Comparison of ENCODE assay signal across 9 cellular contexts in genomic region chrX:107565916-107566602, GRCh38.
DNase-seq lines count a peak whose midpoint lies in the region; ATAC-seq and TF ChIP-seq lines count a peak whose summit lies in the region.
"Had no signal": no experiment of that assay in that cellular context is flagged by ENCODE, and none has a peak within 500 bp of the region (broad histone marks: within the 10 kb centered on the region; RNA-seq: fewer than 3 reads in every experiment).

No MANE protein-coding gene starts in this region.

- no peaks in the 10 kb centered on the region for H3K9me3 ChIP-seq in naive thymus-derived CD4-positive, alpha-beta T cell (ENCODE audit: control insufficient read depth in 2 of 3, low read length in 3 of 3)
- no peaks in the 10 kb centered on the region for H3K9me3 ChIP-seq in gastroesophageal sphincter

- TF ChIP-seq EP300 in gastroesophageal sphincter (IDR thresholded peaks at IDR 0.05), result no peak

- 20 to 43% methylated on average over 1 to 4 of the region's 8 CpGs for WGBS in gastroesophageal sphincter (ENCODE audit: low coverage in 1 of 2), 2 donors

- POLR2A ChIA-PET in naive thymus-derived CD4-positive, alpha-beta T cell (lab: Charles Lee), result no interaction called here

- no peak for TF ChIP-seq CTCF in gastroesophageal sphincter (IDR thresholded peaks at IDR 0.05)

- H3K27me3 ChIP-seq in naive thymus-derived CD4-positive, alpha-beta T cell (ENCODE audit: control insufficient read depth in 2 of 2, insufficient read depth in 2 of 2, low read length in 2 of 2), result no peaks in the 10 kb centered on the region
- H3K27me3 ChIP-seq in gastroesophageal sphincter, result no peaks in the 10 kb centered on the region

- no peak overlapping the region for H3K27ac ChIP-seq in naive thymus-derived CD4-positive, alpha-beta T cell (ENCODE audit: low read depth, low read length)
- no peak overlapping the region for H3K27ac ChIP-seq in gastroesophageal sphincter

- peaks cover 0 to 4% (median 0%) of the 10 kb centered on the region in 5 donors for H3K36me3 Mint-ChIP-seq in naive thymus-derived CD4-positive, alpha-beta T cell

- H3K9me3 Mint-ChIP-seq in naive thymus-derived CD4-positive, alpha-beta T cell, result no peaks in the 10 kb centered on the region
- H3K9me3 Mint-ChIP-seq: stimulated activated naive B cell treated with anti-CD40 and anti-IgM and Interleukin-4, amounts not matched to agents 10 μg/mL and 1 μg/mL and 100 μg/mL, for 72 hours had no signal

- H3K4me3 Mint-ChIP-seq in naive thymus-derived CD4-positive, alpha-beta T cell, result no peak overlapping the region
- H3K4me3 Mint-ChIP-seq: stimulated activated naive B cell treated with anti-CD40 and anti-IgM and Interleukin-4, amounts not matched to agents 10 μg/mL and 1 μg/mL and 100 μg/mL, for 72 hours had no signal

- H3K27ac Mint-ChIP-seq in naive thymus-derived CD4-positive, alpha-beta T cell, result no peak overlapping the region
- H3K27ac Mint-ChIP-seq: stimulated activated naive B cell treated with anti-CD40 and anti-IgM and Interleukin-4, amounts not matched to agents 10 μg/mL and 1 μg/mL and 100 μg/mL, for 72 hours had no signal

- peaks cover 0 to 11% (median 2%) of the 10 kb centered on the region in 5 donors for H3K27me3 Mint-ChIP-seq in naive thymus-derived CD4-positive, alpha-beta T cell

- H3K4me1 Mint-ChIP-seq in naive thymus-derived CD4-positive, alpha-beta T cell, result peaks cover 0 to 6% (median 0%) of the 10 kb centered on the region in 7 donors

- CTCF ChIA-PET in naive thymus-derived CD4-positive, alpha-beta T cell (lab: Charles Lee), result no interaction called here

- ATAC-seq in HG02938 (IDR thresholded peaks at IDR 0.05; ENCODE audit: unreplicated experiment) (peak; percentile 88), gastroesophageal sphincter (no peak), HG02623 (IDR thresholded peaks at IDR 0.05; ENCODE audit: unreplicated experiment) (no peak), GM18519 (IDR thresholded peaks at IDR 0.05; ENCODE audit: low FRiP score, unreplicated experiment) (no peak)
- no peak for ATAC-seq in naive thymus-derived CD4-positive, alpha-beta T cell

- peak; percentile 38 for DNase-seq in AG08396 (ENCODE audit: low spot score)
- peak; percentile 9 for DNase-seq in SK-N-DZ (ENCODE audit: low spot score)
- DNase-seq in inferior parietal cortex (ENCODE audit: extremely low spot score), result peak; percentile 29
- DNase-seq in naive thymus-derived CD4-positive, alpha-beta T cell, result no peak
- DNase-seq: stimulated activated naive B cell treated with anti-CD40 and anti-IgM and Interleukin-4, amounts not matched to agents 10 μg/mL and 1 μg/mL and 100 μg/mL, for 72 hours had no signal

- no peaks in the 10 kb centered on the region for H3K4me1 ChIP-seq in naive thymus-derived CD4-positive, alpha-beta T cell (ENCODE audit: control insufficient read depth in 2 of 2, insufficient read depth in 2 of 2, low read length in 2 of 2)
- no peaks in the 10 kb centered on the region for H3K4me1 ChIP-seq in gastroesophageal sphincter

- intact Hi-C loops in naive thymus-derived CD4-positive, alpha-beta T cell (cut with micrococcal nuclease), result no loop called here

- H3K4me3 ChIP-seq in naive thymus-derived CD4-positive, alpha-beta T cell (ENCODE audit: low read length), result no peak overlapping the region
- no peak overlapping the region for H3K4me3 ChIP-seq in gastroesophageal sphincter

- TF ChIP-seq POLR2A in gastroesophageal sphincter (IDR thresholded peaks at IDR 0.05), result no peak

- no peaks in the 10 kb centered on the region for H3K36me3 ChIP-seq in naive thymus-derived CD4-positive, alpha-beta T cell (ENCODE audit: control insufficient read depth in 2 of 3, insufficient read depth in 3 of 3, low read length in 3 of 3)
- no peaks in the 10 kb centered on the region for H3K36me3 ChIP-seq in gastroesophageal sphincter

Comparison
In these comparisons a context has a peak if more than half of its experiments do, and no peak if none do; other contexts are left out.
1. DNase-seq: peak in AG08396 (single experiment), SK-N-DZ (single experiment) and inferior parietal cortex (single experiment); none in naive thymus-derived CD4-positive, alpha-beta T cell (0 of 9).